ENCODE assay signal across 9 cellular contexts in genomic region chr16:15445450-15445849, GRCh38. TPM values are rescaled to one million over a fixed set of nuclear protein-coding genes. Genes with fewer than 3 reads are reported as not detected.
"Had no signal": no experiment of that assay in that cellular context is flagged by ENCODE, and none has a peak within 500 bp of the region (broad histone marks: within the 10 kb centered on the region; RNA-seq: fewer than 3 reads in every experiment).

No MANE protein-coding gene starts in this region.

- H3K4me3 Mint-ChIP-seq: IgD-negative memory B cell had no signal

- ATAC-seq: HepG2 had no signal

- H3K4me1 Mint-ChIP-seq: IgD-negative memory B cell had no signal

- H3K36me3 Mint-ChIP-seq: IgD-negative memory B cell had no signal

- DNase-seq: IMR-90, KBM-7, KG1 had no signal

- H3K27ac ChIP-seq: HL-60 had no signal

- FAIRE-seq: HepG2, HTR-8/SVneo had no signal

- H3K27ac Mint-ChIP-seq: IgD-negative memory B cell had no signal

RNA-seq across cellular contexts. Expression of gene MPV17L, which starts 49.9 kb away (rescaled TPM):
- total RNA-seq: HT-29, HT1080, IMR-90 had no signal
